16 cellular contexts compared by ENCODE assay signal in the genomic region with DNA sequence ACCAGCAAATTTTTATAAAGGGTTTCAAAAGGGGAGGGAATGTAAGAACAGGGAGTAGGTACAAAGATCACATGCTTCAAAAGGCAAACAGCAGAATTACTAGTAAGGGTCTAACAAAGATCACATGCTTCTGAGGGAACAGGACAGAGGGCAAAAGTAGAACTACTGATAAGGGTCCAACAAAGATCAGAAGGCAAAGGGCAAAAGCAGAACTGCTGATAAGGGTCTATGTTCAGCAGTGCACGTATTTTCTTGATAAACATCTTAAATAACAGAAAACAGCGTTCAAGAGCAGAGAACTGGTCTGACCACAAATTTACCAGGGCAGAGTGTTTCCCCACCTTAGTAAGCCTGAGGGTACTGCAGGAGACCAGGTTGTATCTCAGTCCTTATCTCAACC.
DNase-seq lines count a peak whose midpoint lies in the region; ATAC-seq and TF ChIP-seq lines count a peak whose summit lies in the region.
"Had no signal": no experiment of that assay in that cellular context is flagged by ENCODE, and none has a peak within 500 bp of the region (broad histone marks: within the 10 kb centered on the region; RNA-seq: fewer than 3 reads in every experiment).

No MANE protein-coding gene starts in this region.

- TF ChIP-seq CTCF in progenitor cell of endocrine pancreas (IDR thresholded peaks at IDR 0.05; ENCODE audit: unreplicated experiment) = no peak

- H3K4me1 Mint-ChIP-seq in progenitor cell of endocrine pancreas (ENCODE audit: low read depth) = peaks cover 4% of the 10 kb centered on the region
- no peaks in the 10 kb centered on the region for H3K4me1 Mint-ChIP-seq in activated T-cell treated with anti-CD3 and anti-CD28 coated beads, Interleukin-2, amount 50 U/mL, for 72 hours (ENCODE audit: low read depth)
- H3K4me1 Mint-ChIP-seq: CD4-positive, alpha-beta memory T cell had no signal

- H3K27me3 Mint-ChIP-seq in progenitor cell of endocrine pancreas = no peaks in the 10 kb centered on the region
- H3K27me3 Mint-ChIP-seq in activated T-cell treated with anti-CD3 and anti-CD28 coated beads, Interleukin-2, amount 50 U/mL, for 72 hours (ENCODE audit: low read depth) = no peaks in the 10 kb centered on the region

- H3K9me3 Mint-ChIP-seq in progenitor cell of endocrine pancreas (ENCODE audit: low read depth) = peaks cover 16% of the 10 kb centered on the region
- peaks cover 5 to 9% of the 10 kb centered on the region in 2 donors for H3K9me3 Mint-ChIP-seq in activated T-cell treated with anti-CD3 and anti-CD28 coated beads, Interleukin-2, amount 50 U/mL, for 72 hours

- peak overlapping the region; percentile 6 for H3K27ac Mint-ChIP-seq in progenitor cell of endocrine pancreas
- H3K27ac Mint-ChIP-seq in activated T-cell treated with anti-CD3 and anti-CD28 coated beads, Interleukin-2, amount 50 U/mL, for 72 hours = no peak overlapping the region
- H3K27ac Mint-ChIP-seq: CD4-positive, alpha-beta memory T cell had no signal

- no peak overlapping the region for H3K4me3 Mint-ChIP-seq in progenitor cell of endocrine pancreas (ENCODE audit: low read depth)
- H3K4me3 Mint-ChIP-seq in activated T-cell treated with anti-CD3 and anti-CD28 coated beads, Interleukin-2, amount 50 U/mL, for 72 hours = no peak overlapping the region

- peaks cover 8% of the 10 kb centered on the region for H3K36me3 Mint-ChIP-seq in progenitor cell of endocrine pancreas (ENCODE audit: insufficient read depth)
- peaks cover 0 to 7% of the 10 kb centered on the region in 2 donors for H3K36me3 Mint-ChIP-seq in activated T-cell treated with anti-CD3 and anti-CD28 coated beads, Interleukin-2, amount 50 U/mL, for 72 hours (ENCODE audit: insufficient read depth in 2 of 2)

- ATAC-seq in activated T-cell treated with anti-CD3 and anti-CD28 coated beads, Interleukin-2, amount 50 U/mL, for 72 hours (replicated peaks in 1 of 2) = no peak
- no peak for ATAC-seq in GM19397 (IDR thresholded peaks at IDR 0.05; ENCODE audit: unreplicated experiment)
- ATAC-seq in GM21390 (IDR thresholded peaks at IDR 0.05; ENCODE audit: unreplicated experiment) = no peak
- no peak for ATAC-seq in GM19463 (IDR thresholded peaks at IDR 0.05; ENCODE audit: unreplicated experiment)

- DNase-seq in ELF-1 (ENCODE audit: low read depth, low spot score) (peak; percentile 57), SK-N-DZ (ENCODE audit: low spot score) (peak; percentile 8), islet precursor cell (peak; percentile 63), progenitor cell of endocrine pancreas (ENCODE audit: low spot score, unreplicated experiment) (no peak)
- no peak for DNase-seq in activated T-cell treated with anti-CD3 and anti-CD28 coated beads, Interleukin-2, amount 50 U/mL, for 72 hours
- DNase-seq: C1 segment of cervical spinal cord; CD4-positive, alpha-beta memory T cell; COR-L47; DMS153; EL; GM23248; H7; HCEC 1CT had no signal

Comparison
In these comparisons a context has a peak if more than half of its experiments do, and no peak if none do; other contexts are left out.
1. DNase-seq: peak in ELF-1 (single experiment), SK-N-DZ (single experiment) and islet precursor cell (single experiment); none in progenitor cell of endocrine pancreas (single experiment) and activated T-cell treated with anti-CD3 and anti-CD28 coated beads, Interleukin-2, amount 50 U/mL, for 72 hours (0 of 2).